In genomic region chr9:128593856-128594255, GRCh38 we compare ENCODE assay signal across 29 cellular contexts.
"Had no signal": no experiment of that assay in that cellular context is flagged by ENCODE, and none has a peak within 500 bp of the region (broad histone marks: within the 10 kb centered on the region; RNA-seq: fewer than 3 reads in every experiment).

No MANE protein-coding gene starts in this region.

- H3K27me3 ChIP-seq: dorsolateral prefrontal cortex, neural progenitor cell, ovary, sigmoid colon, testis, tibial artery had no signal

- H3K9ac ChIP-seq: neural progenitor cell had no signal

- H3K27ac Mint-ChIP-seq: memory B cell; mesothelial cell of epicardium; natural killer cell treated with Interleukin-12 subunit alpha and Interleukin-12 subunit beta and Interleukin-15 and Interleukin-18, amount 100 ng/mL, for 72 hours; neural progenitor cell; stimulated activated memory B cell treated with anti-CD40 and anti-IgM and Interleukin-4, amounts not matched to agents 10 μg/mL and 1 μg/mL and 100 μg/mL, for 72 hours; type B pancreatic cell had no signal

- ATAC-seq: left colon; mucosa of descending colon; natural killer cell treated with Interleukin-12 subunit alpha and Interleukin-12 subunit beta and Interleukin-15 and Interleukin-18, amount 100 ng/mL, for 72 hours; psoas muscle; stimulated activated memory B cell treated with anti-CD40 and anti-IgM and Interleukin-4, amounts not matched to agents 10 μg/mL and 1 μg/mL and 100 μg/mL, for 72 hours; stimulated activated naive CD8-positive, alpha-beta T cell treated with anti-CD3 and anti-CD28 coated beads, Interleukin-15, Interleukin-2, amounts not matched to agents 100 U/mL and 50 U/mL, for 24 hours had no signal

- H3K4me2 ChIP-seq: neural progenitor cell had no signal

- H3K4me3 ChIP-seq: dorsolateral prefrontal cortex, lung, mucosa of descending colon, neural progenitor cell, ovary, psoas muscle, sigmoid colon, testis, tibial artery had no signal

- H3K36me3 ChIP-seq: ovary had no signal

- DNase-seq: dorsolateral prefrontal cortex; effector CD4-positive, alpha-beta T cell; hypothalamus; immature natural killer cell; islet precursor cell; kidney glomerular epithelial cell; left colon; mucosa of descending colon; naive B cell; ovary; posterior cingulate gyrus; psoas muscle; right cardiac atrium; sigmoid colon; stimulated activated CD4-positive, alpha-beta T cell treated with anti-CD3 and anti-CD28 coated beads, Interleukin-2, amount 100 ng/mL, for 24 hours; stimulated activated CD4-positive, alpha-beta T cell treated with anti-CD3 and anti-CD28 coated beads, Interleukin-4, amount 100 ng/mL, for 24 hours; stimulated activated naive CD8-positive, alpha-beta T cell treated with anti-CD3 and anti-CD28 coated beads, Interleukin-15, Interleukin-2, amounts not matched to agents 100 U/mL and 50 U/mL, for 24 hours; substantia nigra; testis; tibial artery had no signal

- H3K4me1 ChIP-seq: neural progenitor cell, psoas muscle, sigmoid colon, testis, tibial artery had no signal

- H3K27ac ChIP-seq: neural progenitor cell, ovary, psoas muscle, sigmoid colon, testis, tibial artery had no signal

- FAIRE-seq: colon, frontal cortex had no signal

- H3K9me3 ChIP-seq: mucosa of descending colon, ovary, psoas muscle, sigmoid colon, testis, tibial artery had no signal

- H3K9me3 Mint-ChIP-seq: immature natural killer cell; memory B cell; mesothelial cell of epicardium; naive B cell; natural killer cell treated with Interleukin-12 subunit alpha and Interleukin-12 subunit beta and Interleukin-15 and Interleukin-18, amount 100 ng/mL, for 72 hours; neural progenitor cell; stimulated activated memory B cell treated with anti-CD40 and anti-IgM and Interleukin-4, amounts not matched to agents 10 μg/mL and 1 μg/mL and 100 μg/mL, for 72 hours; type B pancreatic cell had no signal

- H3K4me3 Mint-ChIP-seq: immature natural killer cell; memory B cell; mesothelial cell of epicardium; natural killer cell treated with Interleukin-12 subunit alpha and Interleukin-12 subunit beta and Interleukin-15 and Interleukin-18, amount 100 ng/mL, for 72 hours; neural progenitor cell; stimulated activated memory B cell treated with anti-CD40 and anti-IgM and Interleukin-4, amounts not matched to agents 10 μg/mL and 1 μg/mL and 100 μg/mL, for 72 hours; type B pancreatic cell had no signal

- H3K27me3 Mint-ChIP-seq: memory B cell; naive B cell; natural killer cell treated with Interleukin-12 subunit alpha and Interleukin-12 subunit beta and Interleukin-15 and Interleukin-18, amount 100 ng/mL, for 72 hours; stimulated activated memory B cell treated with anti-CD40 and anti-IgM and Interleukin-4, amounts not matched to agents 10 μg/mL and 1 μg/mL and 100 μg/mL, for 72 hours; type B pancreatic cell had no signal

- H3K4me1 Mint-ChIP-seq: immature natural killer cell; memory B cell; mesothelial cell of epicardium; naive B cell; neural progenitor cell; stimulated activated memory B cell treated with anti-CD40 and anti-IgM and Interleukin-4, amounts not matched to agents 10 μg/mL and 1 μg/mL and 100 μg/mL, for 72 hours had no signal

- H2AFZ ChIP-seq: neural progenitor cell had no signal
